ENCODE assay signal across 8 cellular contexts in genomic region chr19:30046522-30046921, GRCh38.
DNase-seq lines count a peak whose midpoint lies in the region; ATAC-seq and TF ChIP-seq lines count a peak whose summit lies in the region.

No MANE protein-coding gene starts in this region.

- peaks cover 3% of the 10 kb centered on the region for H3K27me3 Mint-ChIP-seq in type B pancreatic cell

- H3K27me3 ChIP-seq in foreskin keratinocyte: no peaks in the 10 kb centered on the region

- peak; percentile 57 for ATAC-seq in GM21529 (IDR thresholded peaks at IDR 0.05; ENCODE audit: unreplicated experiment)
- ATAC-seq in foreskin keratinocyte: no peak
- no peak for ATAC-seq in HG02840 (IDR thresholded peaks at IDR 0.05; ENCODE audit: low FRiP score, unreplicated experiment)

- no peaks in the 10 kb centered on the region for H3K9me3 Mint-ChIP-seq in type B pancreatic cell

- no peak overlapping the region for H3K27ac ChIP-seq in foreskin keratinocyte

- no peaks in the 10 kb centered on the region for H3K4me1 ChIP-seq in foreskin keratinocyte

- peak; percentile 77 for DNase-seq in DMS79 (lab: John Stamatoyannopoulos, UW)
- DNase-seq in NCI-H2227 (lab: John Stamatoyannopoulos, UW; ENCODE audit: unreplicated experiment): peak; percentile 83
- DNase-seq in foreskin keratinocyte: no peak
- no peak for DNase-seq in type B pancreatic cell (ENCODE audit: extremely low spot score, unreplicated experiment)
- DNase-seq in GM19240 (ENCODE audit: insufficient read length, low spot score): no peak
- no peak for DNase-seq in HK-2 (ENCODE audit: unreplicated experiment)

- H3K27ac Mint-ChIP-seq in type B pancreatic cell: no peak overlapping the region

- no peak overlapping the region for H3K4me3 Mint-ChIP-seq in type B pancreatic cell

- TF ChIP-seq CTCF in foreskin keratinocyte (conservative IDR thresholded peaks at IDR 0.05) (peak; percentile 56), type B pancreatic cell (conservative IDR thresholded peaks at IDR 0.05) (peak; percentile 73)

- H3K36me3 Mint-ChIP-seq in type B pancreatic cell: peaks cover 3% of the 10 kb centered on the region

- H3K4me1 Mint-ChIP-seq in type B pancreatic cell (ENCODE audit: unreplicated experiment): peaks cover 29% of the 10 kb centered on the region

Comparison
In these comparisons a context has a peak if more than half of its experiments do, and no peak if none do; other contexts are left out.
1. DNase-seq: peak in DMS79 (single experiment) and NCI-H2227 (single experiment); none in foreskin keratinocyte (0 of 2), type B pancreatic cell (single experiment), GM19240 (single experiment) and HK-2 (single experiment).